Comparison of ENCODE assay signal across 24 cellular contexts in genomic region chr11:3972431-3972830, GRCh38.
"Had no signal": no experiment of that assay in that cellular context is flagged by ENCODE, and none has a peak within 500 bp of the region (broad histone marks: within the 10 kb centered on the region; RNA-seq: fewer than 3 reads in every experiment).

No MANE protein-coding gene starts in this region.

- H3K27ac Mint-ChIP-seq: activated CD4-positive, alpha-beta memory T cell treated with anti-CD3 and anti-CD28 coated beads, Interleukin-2, amount 10 ng/mL, durations not matched to agents 7 days and 5 days; activated CD4-positive, alpha-beta T cell treated with anti-CD3 and anti-CD28 coated beads, Interleukin-2, amount 10 ng/mL, durations not matched to agents 24 days and 14 days; dendritic cell treated with granulocyte-macrophage colony-stimulating factor and Interleukin-4, amounts not matched to agents 40 ng/mL and 50 ng/mL, for 4 days; memory B cell; neural progenitor cell had no signal

- H3K4me1 ChIP-seq: body of pancreas, neural progenitor cell had no signal

- H3K9me3 Mint-ChIP-seq: activated CD4-positive, alpha-beta memory T cell treated with anti-CD3 and anti-CD28 coated beads, Interleukin-2, amount 10 ng/mL, durations not matched to agents 7 days and 5 days; activated CD4-positive, alpha-beta T cell treated with anti-CD3 and anti-CD28 coated beads, Interleukin-2, amount 10 ng/mL, durations not matched to agents 24 days and 14 days; activated naive CD8-positive, alpha-beta T cell treated with anti-CD3 and anti-CD28 coated beads, Interleukin-2, amount 50 U/mL, for 24 hours; dendritic cell treated with granulocyte-macrophage colony-stimulating factor and Interleukin-4, amounts not matched to agents 40 ng/mL and 50 ng/mL, for 4 days; memory B cell; neural progenitor cell; T-helper 2 cell treated with Interferon-gamma antibody and Interleukin-4, amounts not matched to agents 5 μg/mL and 100 μg/mL, for 36 hours had no signal

- H3K27me3 ChIP-seq: body of pancreas, gastrocnemius medialis, neural progenitor cell, tibial artery had no signal

- H3K36me3 ChIP-seq: neural progenitor cell had no signal

- H3K27ac ChIP-seq: body of pancreas, neural progenitor cell, tibial artery, VCaP had no signal

- H3K4me3 Mint-ChIP-seq: activated CD4-positive, alpha-beta memory T cell treated with anti-CD3 and anti-CD28 coated beads, Interleukin-2, amount 10 ng/mL, durations not matched to agents 7 days and 5 days; activated CD4-positive, alpha-beta T cell treated with anti-CD3 and anti-CD28 coated beads, Interleukin-2, amount 10 ng/mL, durations not matched to agents 24 days and 14 days; activated naive CD8-positive, alpha-beta T cell treated with anti-CD3 and anti-CD28 coated beads, Interleukin-2, amount 50 U/mL, for 24 hours; dendritic cell treated with granulocyte-macrophage colony-stimulating factor and Interleukin-4, amounts not matched to agents 40 ng/mL and 50 ng/mL, for 4 days; memory B cell; neural progenitor cell; T-helper 2 cell treated with Interferon-gamma antibody and Interleukin-4, amounts not matched to agents 5 μg/mL and 100 μg/mL, for 36 hours had no signal

- H3K4me3 ChIP-seq: body of pancreas, gastrocnemius medialis, neural progenitor cell, tibial artery had no signal

- H3K4me1 Mint-ChIP-seq: neural progenitor cell had no signal

- DNase-seq: activated CD4-positive, alpha-beta memory T cell treated with anti-CD3 and anti-CD28 coated beads, Interleukin-2, amount 10 ng/mL, durations not matched to agents 7 days and 5 days; activated CD4-positive, alpha-beta T cell treated with anti-CD3 and anti-CD28 coated beads, Interleukin-2, amount 10 ng/mL, durations not matched to agents 24 days and 14 days; activated gamma-delta T cell treated with Interleukin-2 at 50 U/mL for 16 hours; activated naive CD8-positive, alpha-beta T cell treated with anti-CD3 and anti-CD28 coated beads, Interleukin-2, amount 50 U/mL, for 24 hours; activated T-cell treated with anti-CD3 and anti-CD28 coated beads for 4 hours; anterior cingulate cortex; body of pancreas; caudate nucleus; effector CD4-positive, alpha-beta T cell; gastrocnemius medialis; head of caudate nucleus; hypothalamus; left cardiac atrium; retina; SK-N-SH; stimulated activated CD4-positive, alpha-beta T cell treated with anti-CD3 and anti-CD28 coated beads, Interleukin-4, amount 100 ng/mL, for 1 hour; stimulated activated naive CD4-positive, alpha-beta T cell treated with Interleukin-2 at 50 U/mL for 16 hours; substantia nigra; tibial artery had no signal

- H3K9me3 ChIP-seq: body of pancreas, gastrocnemius medialis, SK-N-SH, tibial artery had no signal

- H3K27me3 Mint-ChIP-seq: activated CD4-positive, alpha-beta memory T cell treated with anti-CD3 and anti-CD28 coated beads, Interleukin-2, amount 10 ng/mL, durations not matched to agents 7 days and 5 days; activated CD4-positive, alpha-beta T cell treated with anti-CD3 and anti-CD28 coated beads, Interleukin-2, amount 10 ng/mL, durations not matched to agents 24 days and 14 days; activated naive CD8-positive, alpha-beta T cell treated with anti-CD3 and anti-CD28 coated beads, Interleukin-2, amount 50 U/mL, for 24 hours; dendritic cell treated with granulocyte-macrophage colony-stimulating factor and Interleukin-4, amounts not matched to agents 40 ng/mL and 50 ng/mL, for 4 days; memory B cell had no signal

- ATAC-seq: activated naive CD8-positive, alpha-beta T cell treated with anti-CD3 and anti-CD28 coated beads, Interleukin-2, amount 50 U/mL, for 24 hours; body of pancreas; gastrocnemius medialis; left cardiac atrium had no signal
